ENCODE assay signal across 11 cellular contexts in genomic region chr5:126031989-126032716, GRCh38.
A peak's percentile ranks its signal among the peaks of the same experiment; 100 is the strongest.
DNase-seq lines count a peak whose midpoint lies in the region; ATAC-seq and TF ChIP-seq lines count a peak whose summit lies in the region.
"Had no signal": no experiment of that assay in that cellular context is flagged by ENCODE, and none has a peak within 500 bp of the region (broad histone marks: within the 10 kb centered on the region; RNA-seq: fewer than 3 reads in every experiment).

No MANE protein-coding gene starts in this region.

- H3K4me3 ChIP-seq in HEK293 (ENCODE audit: low read depth, low read length) (no peak overlapping the region), fibroblast of pulmonary artery (replicated peaks; ENCODE audit: low read depth, low read length) (no peak overlapping the region)

- no peaks in the 10 kb centered on the region for H3K4me1 ChIP-seq in HEK293 (ENCODE audit: control insufficient read depth, insufficient read depth, low read length)

- no peaks in the 10 kb centered on the region for H3K36me3 ChIP-seq in HEK293 (ENCODE audit: control insufficient read depth in 2 of 2, insufficient read depth in 1 of 2, low read length in 2 of 2)

- TF ChIP-seq CTCF in HEK293 (tag by site-specific recombination; IDR thresholded peaks at IDR 0.05) (no peak), fibroblast of pulmonary artery (IDR thresholded peaks at IDR 0.05; ENCODE audit: low read length, missing control alignments) (no peak)

- ATAC-seq in HG03378 (IDR thresholded peaks at IDR 0.05; ENCODE audit: unreplicated experiment), result no peak

- intact Hi-C loops in posterior vena cava (cut with DNase I), result no loop called here

- H3K27ac ChIP-seq in HEK293 (ENCODE audit: extremely low read depth, low read depth, low read length), result no peak overlapping the region

- CTCF ChIA-PET in HEK293 (lab: Yijun Ruan, JAX), result no interaction called here

- peak; percentile 68 to 91 for DNase-seq in SHP77 (lab: John Stamatoyannopoulos, UW)
- peak; percentile 82 for DNase-seq in fibroblast of pulmonary artery (ENCODE audit: low read depth)
- peak; percentile 84 for DNase-seq in posterior vena cava (ENCODE audit: low spot score)
- no peak for DNase-seq in GM19240 (ENCODE audit: insufficient read length, low spot score)
- no peak for DNase-seq in effector CD8-positive, alpha-beta T cell (lab: John Stamatoyannopoulos, UW)
- DNase-seq in NCI-H1436 (lab: John Stamatoyannopoulos, UW), result no peak
- DNase-seq: activated CD4-positive, CD25-positive, alpha-beta regulatory T cell; DND-41; stimulated activated CD4-positive, alpha-beta T cell treated with anti-CD3 and anti-CD28 coated beads, Interleukin-2, amount 100 ng/mL, for 24 hours had no signal

- POLR2A ChIA-PET in HEK293 (lab: Yijun Ruan, JAX), result no interaction called here

- no peaks in the 10 kb centered on the region for H3K9me3 ChIP-seq in HEK293 (ENCODE audit: control insufficient read depth, insufficient read depth, low read depth, low read length)

TF ChIP-seq in HEK293, 187 proteins besides CTCF, POLR2A, EP300 and RAD21 (continues in another document):
- TF ChIP-seq ZNF146 (tag by site-specific recombination; IDR thresholded peaks at IDR 0.05) (no peak), ZNF555 (tag by site-specific recombination; conservative IDR thresholded peaks at IDR 0.05) (no peak), ZNF792 (tag by site-specific recombination; IDR thresholded peaks at IDR 0.05) (no peak), ZFP69B (tag by site-specific recombination; IDR thresholded peaks at IDR 0.05) (no peak), ZNF560 (tag by site-specific recombination; IDR thresholded peaks at IDR 0.05; ENCODE audit: borderline replicate concordance) (no peak), FEZF1 (tag by site-specific recombination; IDR thresholded peaks at IDR 0.05) (no peak), ZNF280C (tag by site-specific recombination; IDR thresholded peaks at IDR 0.05) (no peak), ZNF501 (tag by site-specific recombination; IDR thresholded peaks at IDR 0.05) (no peak), REST (tag by site-specific recombination; IDR thresholded peaks at IDR 0.05) (0 out of 2 replicates have a peak, but pooled peaks have one; percentile 19), MZF1 (tag by site-specific recombination; IDR thresholded peaks at IDR 0.05; ENCODE audit: borderline replicate concordance) (peak; percentile 77; the same call in 1 of the 2 replicates), ZBTB20 (tag by site-specific recombination; IDR thresholded peaks at IDR 0.05) (no peak), SP7 (tag by site-specific recombination; IDR thresholded peaks at IDR 0.05) (peak; percentile 55), ZNF544 (tag by site-specific recombination; IDR thresholded peaks at IDR 0.05) (no peak), ZNF600 (tag by site-specific recombination; IDR thresholded peaks at IDR 0.05) (peak; percentile 81), ZSCAN30 (tag by site-specific recombination; IDR thresholded peaks at IDR 0.05) (peak; percentile 15; the same call in 1 of the 2 replicates), YY1 (tag by site-specific recombination; IDR thresholded peaks at IDR 0.05) (0 out of 2 replicates have a peak, but pooled peaks have one; percentile 22), ZNF549 (tag by site-specific recombination; IDR thresholded peaks at IDR 0.05) (peak; percentile 56; the same call in 1 of the 2 replicates), ZNF223 (tag by site-specific recombination; IDR thresholded peaks at IDR 0.05) (no peak), ZBTB48 (tag by site-specific recombination; IDR thresholded peaks at IDR 0.05) (peak; percentile 68)
- TF ChIP-seq, protein P1, sequence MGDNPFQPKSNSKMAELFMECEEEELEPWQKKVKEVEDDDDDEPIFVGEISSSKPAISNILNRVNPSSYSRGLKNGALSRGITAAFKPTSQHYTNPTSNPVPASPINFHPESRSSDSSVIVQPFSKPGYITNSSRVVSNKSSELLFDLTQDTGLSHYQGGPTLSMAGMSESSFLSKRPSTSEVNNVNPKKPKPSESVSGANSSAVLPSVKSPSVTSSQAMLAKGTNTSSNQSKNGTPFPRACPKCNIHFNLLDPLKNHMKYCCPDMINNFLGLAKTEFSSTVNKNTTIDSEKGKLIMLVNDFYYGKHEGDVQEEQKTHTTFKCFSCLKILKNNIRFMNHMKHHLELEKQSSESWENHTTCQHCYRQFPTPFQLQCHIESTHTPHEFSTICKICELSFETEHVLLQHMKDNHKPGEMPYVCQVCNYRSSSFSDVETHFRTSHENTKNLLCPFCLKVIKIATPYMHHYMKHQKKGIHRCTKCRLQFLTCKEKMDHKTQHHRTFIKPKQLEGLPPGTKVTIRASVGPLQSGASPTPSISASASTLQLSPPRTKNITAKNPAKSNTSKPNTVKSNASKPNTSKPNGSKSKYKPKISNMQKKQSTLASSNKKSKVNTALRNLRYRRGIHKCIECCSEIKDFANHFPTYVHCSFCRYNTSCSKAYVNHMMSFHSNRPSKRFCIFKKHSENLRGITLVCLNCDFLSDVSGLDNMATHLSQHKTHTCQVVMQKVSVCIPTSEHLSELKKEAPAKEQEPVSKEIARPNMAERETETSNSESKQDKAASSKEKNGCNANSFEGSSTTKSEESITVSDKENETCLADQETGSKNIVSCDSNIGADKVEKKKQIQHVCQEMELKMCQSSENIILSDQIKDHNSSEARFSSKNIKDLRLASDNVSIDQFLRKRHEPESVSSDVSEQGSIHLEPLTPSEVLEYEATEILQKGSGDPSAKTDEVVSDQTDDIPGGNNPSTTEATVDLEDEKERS (tag by site-specific recombination; IDR thresholded peaks at IDR 0.05), result no peak
- TF ChIP-seq, protein P2, sequence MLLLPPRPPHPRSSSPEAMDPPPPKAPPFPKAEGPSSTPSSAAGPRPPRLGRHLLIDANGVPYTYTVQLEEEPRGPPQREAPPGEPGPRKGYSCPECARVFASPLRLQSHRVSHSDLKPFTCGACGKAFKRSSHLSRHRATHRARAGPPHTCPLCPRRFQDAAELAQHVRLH (tag by site-specific recombination; IDR thresholded peaks at IDR 0.05), result 0 out of 2 replicates have a peak, but pooled peaks have one; percentile 28
- TF ChIP-seq, protein P3, sequence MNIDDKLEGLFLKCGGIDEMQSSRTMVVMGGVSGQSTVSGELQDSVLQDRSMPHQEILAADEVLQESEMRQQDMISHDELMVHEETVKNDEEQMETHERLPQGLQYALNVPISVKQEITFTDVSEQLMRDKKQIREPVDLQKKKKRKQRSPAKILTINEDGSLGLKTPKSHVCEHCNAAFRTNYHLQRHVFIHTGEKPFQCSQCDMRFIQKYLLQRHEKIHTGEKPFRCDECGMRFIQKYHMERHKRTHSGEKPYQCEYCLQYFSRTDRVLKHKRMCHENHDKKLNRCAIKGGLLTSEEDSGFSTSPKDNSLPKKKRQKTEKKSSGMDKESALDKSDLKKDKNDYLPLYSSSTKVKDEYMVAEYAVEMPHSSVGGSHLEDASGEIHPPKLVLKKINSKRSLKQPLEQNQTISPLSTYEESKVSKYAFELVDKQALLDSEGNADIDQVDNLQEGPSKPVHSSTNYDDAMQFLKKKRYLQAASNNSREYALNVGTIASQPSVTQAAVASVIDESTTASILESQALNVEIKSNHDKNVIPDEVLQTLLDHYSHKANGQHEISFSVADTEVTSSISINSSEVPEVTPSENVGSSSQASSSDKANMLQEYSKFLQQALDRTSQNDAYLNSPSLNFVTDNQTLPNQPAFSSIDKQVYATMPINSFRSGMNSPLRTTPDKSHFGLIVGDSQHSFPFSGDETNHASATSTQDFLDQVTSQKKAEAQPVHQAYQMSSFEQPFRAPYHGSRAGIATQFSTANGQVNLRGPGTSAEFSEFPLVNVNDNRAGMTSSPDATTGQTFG (tag by site-specific recombination; IDR thresholded peaks at IDR 0.05; ENCODE audit: borderline replicate concordance), result no peak

Comparison
In these comparisons a context has a peak if more than half of its experiments do, and no peak if none do; other contexts are left out.
1. DNase-seq: peak in SHP77 (2 of 2), fibroblast of pulmonary artery (single experiment) and posterior vena cava (single experiment); none in GM19240 (single experiment), effector CD8-positive, alpha-beta T cell (single experiment) and NCI-H1436 (single experiment).